15 cellular contexts compared by ENCODE assay signal in the genomic region with DNA sequence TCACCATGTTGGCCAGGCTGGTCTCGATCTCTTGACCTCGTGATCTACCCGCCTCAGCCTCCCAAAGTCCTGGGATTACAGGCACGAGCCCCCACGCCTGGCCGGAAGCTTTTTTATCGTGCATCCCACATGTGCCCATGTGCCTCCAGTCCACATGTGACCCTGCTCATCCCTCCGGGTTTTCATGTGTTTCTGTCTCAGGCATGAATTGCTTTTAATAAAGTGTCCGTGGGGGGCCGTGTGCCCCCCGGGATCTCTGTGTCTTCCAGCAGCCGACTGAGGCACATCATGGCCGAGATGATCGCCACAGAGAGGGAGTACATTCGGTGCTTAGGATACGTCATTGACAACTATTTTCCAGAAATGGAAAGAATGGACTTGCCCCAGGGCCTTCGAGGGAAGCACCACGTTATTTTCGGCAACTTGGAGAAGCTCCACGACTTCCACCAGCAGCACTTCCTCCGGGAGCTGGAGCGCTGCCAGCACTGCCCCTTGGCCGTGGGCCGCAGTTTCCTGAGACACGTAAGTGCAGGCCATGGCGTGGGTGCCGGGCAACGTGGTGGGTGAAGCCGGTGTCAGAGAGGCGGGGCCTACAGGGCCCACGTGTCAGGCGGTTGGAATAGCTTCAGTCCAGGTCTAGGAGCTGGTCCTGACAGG. TPM values are rescaled to one million over a fixed set of nuclear protein-coding genes. Genes with fewer than 3 reads are reported as not detected.
A peak's percentile ranks its signal among the peaks of the same experiment; 100 is the strongest.
DNase-seq lines count a peak whose midpoint lies in the region; ATAC-seq, FAIRE-seq and TF ChIP-seq lines count a peak whose summit lies in the region.
"Had no signal": no experiment of that assay in that cellular context is flagged by ENCODE, and none has a peak within 500 bp of the region (broad histone marks: within the 10 kb centered on the region; RNA-seq: fewer than 3 reads in every experiment).

No MANE protein-coding gene starts in this region.

- H3F3A ChIP-seq in neural progenitor cell (ENCODE audit: low read depth), result peaks cover 16% of the 10 kb centered on the region

- peak overlapping the region; percentile 99 for H3K27ac ChIP-seq in astrocyte (ENCODE audit: low read depth, low read length)
- H3K27ac ChIP-seq in heart left ventricle, result peak overlapping the region in 2 of 12 donors; percentile 8 to 40
- no peak overlapping the region for H3K27ac ChIP-seq in neural progenitor cell
- H3K27ac ChIP-seq: cardiac muscle cell had no signal

- H3K9me3 Mint-ChIP-seq in astrocyte (ENCODE audit: unreplicated experiment), result peaks cover under 1% of the 10 kb centered on the region
- H3K9me3 Mint-ChIP-seq in neural progenitor cell, result peaks cover 5% of the 10 kb centered on the region

- H3K36me3 ChIP-seq in astrocyte (ENCODE audit: insufficient read depth, low read length), result no peaks in the 10 kb centered on the region
- no peaks in the 10 kb centered on the region for H3K36me3 ChIP-seq in heart left ventricle
- H3K36me3 ChIP-seq in neural progenitor cell, result no peaks in the 10 kb centered on the region
- H3K36me3 ChIP-seq: cardiac muscle cell had no signal

- no peaks in the 10 kb centered on the region for H3K9me3 ChIP-seq in astrocyte (ENCODE audit: insufficient read depth, low read depth, low read length)
- H3K9me3 ChIP-seq in heart left ventricle, result no peaks in the 10 kb centered on the region
- no peaks in the 10 kb centered on the region for H3K9me3 ChIP-seq in neural progenitor cell (ENCODE audit: low read depth)

- TF ChIP-seq POLR2A in heart left ventricle (IDR thresholded peaks at IDR 0.05), result no peak

- intact Hi-C loops in heart left ventricle (cut with DNase I), result no loop called here
- intact Hi-C loops in sciatic nerve (cut with DNase I), result no loop called here

- H3K27ac Mint-ChIP-seq in astrocyte (ENCODE audit: unreplicated experiment) (peak overlapping the region; percentile 92), neural progenitor cell (no peak overlapping the region)

- peak; percentile 80 for DNase-seq in GM04503 (ENCODE audit: low read depth)
- DNase-seq in astrocyte (ENCODE audit: low read depth), result peak; percentile 91
- peak in 4 of 5 donors; percentile 69 to 84 (median 75) for DNase-seq in heart left ventricle
- peak; percentile 77 for DNase-seq in sciatic nerve (ENCODE audit: low spot score)
- DNase-seq in NCI-H1092 treated with DMSO at 0.1 percent for 48 hours (lab: John Stamatoyannopoulos, UW), result no peak
- no peak for DNase-seq in effector CD8-positive, alpha-beta T cell (lab: John Stamatoyannopoulos, UW)
- DNase-seq in neural progenitor cell (ENCODE audit: low spot score), result no peak
- DNase-seq: activated T-cell treated with anti-CD3 and anti-CD28 coated beads for 4 hours, DMS153, midbrain, small intestine had no signal

- ATAC-seq in heart left ventricle (peak; percentile 51 to 91 (median 85)), sciatic nerve (peak; percentile 83), HG03135 (IDR thresholded peaks at IDR 0.05; ENCODE audit: unreplicated experiment) (no peak)

- H3K4me3 Mint-ChIP-seq in astrocyte (ENCODE audit: unreplicated experiment) (no peak overlapping the region), neural progenitor cell (no peak overlapping the region)

- H2AFZ ChIP-seq in astrocyte (ENCODE audit: low read depth, low read length) (no peak overlapping the region), neural progenitor cell (replicated peaks) (no peak overlapping the region)

- no peak for FAIRE-seq in astrocyte (lab: Jason Lieb, UNC)
- FAIRE-seq: frontal cortex, small intestine had no signal

- WGBS in heart left ventricle, 4 donors, result 41 to 54% (median 47%) methylated on average over 24 to 32 of the region's 32 CpGs

- H3K9ac ChIP-seq in astrocyte (ENCODE audit: low read length), result peak overlapping the region; percentile 86
- H3K9ac ChIP-seq in neural progenitor cell, result no peak overlapping the region

- H3K36me3 Mint-ChIP-seq in astrocyte (ENCODE audit: low read depth, unreplicated experiment) (no peaks in the 10 kb centered on the region), neural progenitor cell (peaks cover 15% of the 10 kb centered on the region)

- H3K4me2 ChIP-seq in astrocyte (ENCODE audit: low read length) (peak overlapping the region; percentile 67), neural progenitor cell (no peak overlapping the region)

- no peak for TF ChIP-seq CTCF in astrocyte (IDR thresholded peaks at IDR 0.05; ENCODE audit: insufficient read depth, low read depth, low read length)
- no peak for TF ChIP-seq CTCF in heart left ventricle (IDR thresholded peaks at IDR 0.05)
- no peak for TF ChIP-seq CTCF in neural progenitor cell (IDR thresholded peaks at IDR 0.05)

- H3K4me1 ChIP-seq in astrocyte (ENCODE audit: insufficient read depth, low read length), result peaks cover 24% of the 10 kb centered on the region
- H3K4me1 ChIP-seq in heart left ventricle, result peaks cover 0 to 17% (median 8%) of the 10 kb centered on the region in 12 donors
- no peaks in the 10 kb centered on the region for H3K4me1 ChIP-seq in neural progenitor cell

- no peaks in the 10 kb centered on the region for H3K79me2 ChIP-seq in astrocyte (ENCODE audit: insufficient read depth, low read length)
- H3K79me2 ChIP-seq in neural progenitor cell (ENCODE audit: low read depth), result no peaks in the 10 kb centered on the region

- H3K27me3 ChIP-seq in astrocyte (ENCODE audit: insufficient read depth, low read length), result no peaks in the 10 kb centered on the region
- no peaks in the 10 kb centered on the region for H3K27me3 ChIP-seq in heart left ventricle
- no peaks in the 10 kb centered on the region for H3K27me3 ChIP-seq in neural progenitor cell
- H3K27me3 ChIP-seq: cardiac muscle cell had no signal

- H4K20me1 ChIP-seq in astrocyte (ENCODE audit: insufficient read depth, low read length), result no peaks in the 10 kb centered on the region
- H4K20me1 ChIP-seq in neural progenitor cell (ENCODE audit: low read depth), result no peaks in the 10 kb centered on the region

- H3K4me3 ChIP-seq in astrocyte (ENCODE audit: insufficient read depth, low read depth, low read length) (no peak overlapping the region), heart left ventricle (no peak overlapping the region), neural progenitor cell (no peak overlapping the region)
- H3K4me3 ChIP-seq: cardiac muscle cell had no signal

- H3K27me3 Mint-ChIP-seq in astrocyte (ENCODE audit: low read depth, unreplicated experiment) (peaks cover 19% of the 10 kb centered on the region), neural progenitor cell (ENCODE audit: insufficient read depth, low read depth) (peaks cover 9% of the 10 kb centered on the region)

- H3K4me1 Mint-ChIP-seq in astrocyte (ENCODE audit: low read depth, unreplicated experiment) (peaks cover 13% of the 10 kb centered on the region), neural progenitor cell (peaks cover 29% of the 10 kb centered on the region)

RNA-seq across cellular contexts. Expression of gene LRRC14B, which starts 22.1 kb away (rescaled TPM):
- total RNA-seq in astrocyte (not detected in 2 replicates), heart left ventricle (100 to 1,000 TPM in 2 of 9 donors, 10 to 100 TPM in 6, 1 to 10 TPM in 1; 7.6 to 133 (median 40.3) TPM), sciatic nerve (not detected), neural progenitor cell (ENCODE audit: low replicate concordance) (not detected in 2 replicates)
- polyA plus RNA-seq in heart left ventricle, result 10 to 100 TPM in 1 of 2 donors, 1 to 10 TPM in 1; 6.1 to 50.3 TPM
- total RNA-seq: T-helper 2 cell treated with Interferon-gamma antibody and Interleukin-4, amounts not matched to agents 100 ng/mL and 5 ng/mL, for 36 hours had no signal

RNA-seq across cellular contexts. Expression of gene CCDC127, which starts 48.8 kb away (rescaled TPM):
- total RNA-seq in astrocyte, result 5.6 and 8.8 TPM in 2 replicates
- 10 to 100 TPM in 1 of 9 donors, 1 to 10 TPM in 8; 5.7 to 10.3 (median 7.5) TPM for total RNA-seq in heart left ventricle
- polyA plus RNA-seq in heart left ventricle, result 1 to 10 TPM; 4.8 to 8.5 TPM
- 9.0 TPM for total RNA-seq in sciatic nerve
- 7.0 TPM in 2 replicates for total RNA-seq in neural progenitor cell (ENCODE audit: low replicate concordance)

RNA-seq across cellular contexts. Expression of gene SDHA, which starts 48.9 kb away (rescaled TPM):
- total RNA-seq in astrocyte (91.7 and 102 TPM in 2 replicates), heart left ventricle (100 to 1,000 TPM; 422 to 854 (median 727) TPM), sciatic nerve (105 TPM), neural progenitor cell (ENCODE audit: low replicate concordance) (47.1 and 48.5 TPM in 2 replicates)
- 100 to 1,000 TPM; 276 to 861 TPM for polyA plus RNA-seq in heart left ventricle

Comparison
In these comparisons a context has a peak if more than half of its experiments do, and no peak if none do; other contexts are left out.
1. DNase-seq: peak in GM04503 (single experiment), astrocyte (single experiment), heart left ventricle (4 of 5) and sciatic nerve (single experiment); none in NCI-H1092 treated with DMSO at 0.1 percent for 48 hours (single experiment), effector CD8-positive, alpha-beta T cell (single experiment) and neural progenitor cell (single experiment).